26 cellular contexts compared by ENCODE assay signal in the genomic region with DNA sequence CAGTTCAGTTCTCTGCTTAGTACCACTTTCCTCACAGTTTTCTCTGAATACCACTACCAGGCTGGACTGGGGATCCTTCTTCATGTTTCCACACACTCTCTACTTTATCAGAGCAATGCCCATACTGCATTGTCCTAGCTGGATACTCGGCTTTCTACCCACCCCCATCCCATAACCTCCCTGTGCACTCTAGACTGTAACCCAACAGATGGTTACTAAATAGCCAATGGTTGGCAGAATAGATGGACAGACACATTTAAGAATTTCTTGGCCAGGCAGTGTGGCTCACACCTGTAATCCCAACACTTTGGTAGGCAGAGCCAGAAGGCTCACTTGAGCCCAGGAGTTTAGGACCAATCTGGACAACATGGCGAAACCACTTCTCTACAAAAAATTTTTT. TPM values are rescaled to one million over a fixed set of nuclear protein-coding genes. Genes with fewer than 3 reads are reported as not detected.
A peak's percentile ranks its signal among the peaks of the same experiment; 100 is the strongest.
DNase-seq lines count a peak whose midpoint lies in the region; ATAC-seq, FAIRE-seq and TF ChIP-seq lines count a peak whose summit lies in the region.
"Had no signal": no experiment of that assay in that cellular context is flagged by ENCODE, and none has a peak within 500 bp of the region (broad histone marks: within the 10 kb centered on the region; RNA-seq: fewer than 3 reads in every experiment).

No MANE protein-coding gene starts in this region.

- H3K9ac ChIP-seq in liver (ENCODE audit: low read depth in 1 of 2, low read length in 2 of 2) (no peak overlapping the region), HepG2 (ENCODE audit: insufficient read depth, low read depth, low read length) (no peak overlapping the region)
- H3K9ac ChIP-seq: BLaER1 treated with 17β-estradiol and CSF1 and Interleukin-3, amounts not matched to agents 10 nM and 100 nM; GM23248 had no signal

- TF ChIP-seq EP300 in HepG2 (IDR thresholded peaks at IDR 0.05; ENCODE audit: low read depth in 2 of 2, low read length in 2 of 2) (no peak), HepG2 (CRISPR knock-in tag; IDR thresholded peaks at IDR 0.05; ENCODE audit: borderline replicate concordance) (no peak)

- no peak overlapping the region for H3K4me2 ChIP-seq in HepG2 (ENCODE audit: low read depth, low read length)
- H3K4me2 ChIP-seq: A549 had no signal

- H3K27ac ChIP-seq in liver (ENCODE audit: low read depth in 1 of 2, low read length in 2 of 2) = no peak overlapping the region
- no peak overlapping the region for H3K27ac ChIP-seq in HepG2 (ENCODE audit: extremely low read length, insufficient read depth, low read length)
- H3K27ac ChIP-seq in psoas muscle = peak overlapping the region; percentile 39
- H3K27ac ChIP-seq in foreskin keratinocyte = no peak overlapping the region
- H3K27ac ChIP-seq: A549; BLaER1 treated with 17β-estradiol and CSF1 and Interleukin-3, amounts not matched to agents 10 nM and 100 nM; GM23248 had no signal

- DNase-seq in HepG2 (ENCODE audit: low spot score) (no peak), left lobe of liver (ENCODE audit: low spot score) (no peak), psoas muscle (no peak), foreskin keratinocyte (no peak), activated gamma-delta T cell treated with Interleukin-2 at 50 U/mL for 16 hours (no peak)
- DNase-seq: 8988T; ACHN; AML-193; BE2C; CD4-positive, alpha-beta T cell; CD8-positive, alpha-beta memory T cell; DMS 273 treated with DMSO at 0.1 percent for 48 hours; DMS79; EL; GDM1; GM23248; H9 had no signal

- no peaks in the 10 kb centered on the region for H4K20me1 ChIP-seq in HepG2 (ENCODE audit: insufficient read depth, low read length)

- in situ Hi-C loops in HepG2 (cut with HindIII; ENCODE audit: extremely low pct_ligation_motif_present, low pct_unique_long_range_greater_than_20kb) = no loop called here

- CTCF ChIA-PET in HepG2 (lab: Yijun Ruan, JAX; ENCODE audit: low intra/inter-chr PET ratio, low total read pairs) = no interaction called here

- peaks cover 64% of the 10 kb centered on the region for H3K79me2 ChIP-seq in HepG2 (ENCODE audit: insufficient read depth, low read length)

- H3K4me1 ChIP-seq in liver (ENCODE audit: control insufficient read depth in 4 of 4, insufficient read depth in 4 of 4, low read length in 3 of 4) (peaks cover 2 to 19% (median 4%) of the 10 kb centered on the region in 4 donors), HepG2 (ENCODE audit: insufficient read depth, low read length) (peaks cover 24% of the 10 kb centered on the region), psoas muscle (peaks cover 16% of the 10 kb centered on the region), foreskin keratinocyte (no peaks in the 10 kb centered on the region)
- H3K4me1 ChIP-seq: A549, BE2C had no signal

- H2AFZ ChIP-seq in HepG2 (ENCODE audit: low read length) = no peak overlapping the region
- H2AFZ ChIP-seq: GM23248 had no signal

- H3K36me3 ChIP-seq in liver (ENCODE audit: control insufficient read depth in 4 of 4, insufficient read depth in 3 of 4, low read depth in 1 of 4, low read length in 3 of 4) = peaks cover 0 to 2% (median 1%) of the 10 kb centered on the region in 4 donors
- H3K36me3 ChIP-seq in HepG2 (replicated peaks in 1 of 2; ENCODE audit: control insufficient read depth in 1 of 2, insufficient read depth in 2 of 2, low read length in 2 of 2) = peaks cover 10 to 33% of the 10 kb centered on the region in 2 experiments
- H3K36me3 ChIP-seq in psoas muscle (ENCODE audit: insufficient read depth in 1 of 2, low read depth in 1 of 2) = peaks cover 0 to 19% of the 10 kb centered on the region in 2 donors

- TF ChIP-seq RAD21 in liver (IDR thresholded peaks at IDR 0.05) (peak in 1 of 2 donors; percentile 35), HepG2 (CRISPR knock-in tag; IDR thresholded peaks at IDR 0.05) (no peak)

- H3K4me3 ChIP-seq in liver (ENCODE audit: low read depth in 1 of 3, low read length in 3 of 3) (no peak overlapping the region), HepG2 (replicated peaks in 1 of 3; ENCODE audit: insufficient read depth in 1 of 3, low read depth in 2 of 3, low read length in 3 of 3) (no peak overlapping the region), psoas muscle (no peak overlapping the region)
- H3K4me3 ChIP-seq: A549; BLaER1 treated with 17β-estradiol and CSF1 and Interleukin-3, amounts not matched to agents 10 nM and 100 nM; GM12878; GM23248 had no signal

- intact Hi-C loops in HepG2 (cut with micrococcal nuclease; ENCODE audit: unreplicated experiment) = no loop called here
- intact Hi-C loops in psoas muscle (cut with DNase I) = no loop called here

- no peaks in the 10 kb centered on the region for H3K9me3 ChIP-seq in liver (ENCODE audit: control insufficient read depth in 4 of 4, low read length in 3 of 4)
- H3K9me3 ChIP-seq in HepG2 (ENCODE audit: low read length) = no peaks in the 10 kb centered on the region
- H3K9me3 ChIP-seq in psoas muscle = no peaks in the 10 kb centered on the region
- H3K9me3 ChIP-seq: A549, BE2C had no signal

- TF ChIP-seq CTCF in liver (IDR thresholded peaks at IDR 0.05; ENCODE audit: low read depth, low read length, missing input control) = no peak
- no peak for TF ChIP-seq CTCF in HepG2 (CRISPR knock-in tag; IDR thresholded peaks at IDR 0.05)
- TF ChIP-seq CTCF in psoas muscle (IDR thresholded peaks at IDR 0.05) = no peak
- TF ChIP-seq CTCF in foreskin keratinocyte (conservative IDR thresholded peaks at IDR 0.05) = no peak

- POLR2A ChIA-PET in HepG2 (lab: Yijun Ruan, JAX) = interaction anchor here (0.5 to 1.2 kb wide), 2 partner anchors 15 to 21 kb away, joined by 3 to 4 read pairs; no protein-coding TSS in a partner anchor

- ATAC-seq in HepG2 (no peak), left lobe of liver (peak; percentile 93), psoas muscle (no peak), foreskin keratinocyte (no peak), HG03175 (IDR thresholded peaks at IDR 0.05; ENCODE audit: unreplicated experiment) (no peak)
- ATAC-seq: A549, GM12878, HCT116 had no signal

- no peak for FAIRE-seq in HepG2 (lab: Jason Lieb, UNC)
- FAIRE-seq: A549, D721Med, GM12878, GM19239, H1 had no signal

- WGBS in liver = 19% methylated on average over 2 of the region's 2 CpGs
- WGBS in HepG2 (ENCODE audit: low lambda C conversion rate) = 47% methylated on average over 2 of the region's 2 CpGs
- WGBS in psoas muscle, 3 donors = 20 to 37% (median 25%) methylated on average over 2 of the region's 2 CpGs

- no TSS peak for BruUV-seq in HepG2 (replicated peaks; lab: Mats Ljungman, UMichigan)

- TF ChIP-seq POLR2A in HepG2 (IDR thresholded peaks at IDR 0.05; ENCODE audit: insufficient read depth in 1 of 2, low read depth in 2 of 2, low read length in 2 of 2) = no peak

- H3K27me3 ChIP-seq in liver (ENCODE audit: control insufficient read depth in 4 of 4, insufficient read depth in 4 of 4, low read length in 3 of 4) (no peaks in the 10 kb centered on the region), HepG2 (ENCODE audit: control insufficient read depth in 1 of 2, insufficient read depth in 2 of 2, low read length in 2 of 2) (no peaks in the 10 kb centered on the region), psoas muscle (ENCODE audit: insufficient read depth in 3 of 3, low read length in 2 of 3) (no peaks in the 10 kb centered on the region), foreskin keratinocyte (no peaks in the 10 kb centered on the region)
- H3K27me3 ChIP-seq: BE2C had no signal

TF ChIP-seq in liver, 16 proteins besides CTCF, POLR2A, EP300 and RAD21 (continues in another document):
- TF ChIP-seq, protein P1, sequence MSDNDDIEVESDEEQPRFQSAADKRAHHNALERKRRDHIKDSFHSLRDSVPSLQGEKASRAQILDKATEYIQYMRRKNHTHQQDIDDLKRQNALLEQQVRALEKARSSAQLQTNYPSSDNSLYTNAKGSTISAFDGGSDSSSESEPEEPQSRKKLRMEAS (IDR thresholded peaks at IDR 0.05) = no peak
- TF ChIP-seq JUND (IDR thresholded peaks at IDR 0.05) = no peak
- TF ChIP-seq YY1 (IDR thresholded peaks at IDR 0.05) = peak; percentile 27

TF ChIP-seq in HepG2, 621 proteins besides CTCF, POLR2A, EP300 and RAD21 (continues in another document):
- TF ChIP-seq ZNF337 (CRISPR knock-in tag; IDR thresholded peaks at IDR 0.05; ENCODE audit: borderline replicate concordance, low read depth) (no peak), SP4 (CRISPR knock-in tag; IDR thresholded peaks at IDR 0.05) (no peak)

RNA-seq across cellular contexts. Expression of a gene that starts 22.8 kb away (rescaled TPM):
- total RNA-seq in liver = 10 to 100 TPM; 29.3 to 38.9 TPM
- polyA plus RNA-seq in liver = 10 to 100 TPM; 11.7 to 14.1 TPM
- 42.2 and 65.9 TPM in 2 replicates for total RNA-seq in HepG2 (2016; rRNA removed; fragmentation: Illumina TruSeq; extraction: Trizol)
- total RNA-seq in HepG2 (2016; cell fraction: cytosol; rRNA removed; fragmentation: Illumina TruSeq; extraction: Trizol; ENCODE audit: low read depth) = 40.8 and 45.6 TPM in 2 replicates
- total RNA-seq in HepG2 (2016; cell fraction: insoluble cytoplasmic fraction; rRNA removed; fragmentation: Illumina TruSeq; extraction: Trizol) = 45.8 and 62.7 TPM in 2 replicates
- total RNA-seq in HepG2 (2016; cell fraction: membrane; rRNA removed; fragmentation: Illumina TruSeq; extraction: Trizol) = 28.2 and 29.4 TPM in 2 replicates
- total RNA-seq in HepG2 (2016; cell fraction: nucleus; rRNA removed; fragmentation: Illumina TruSeq; extraction: Trizol) = 78.0 and 81.7 TPM in 2 replicates
- polyA plus RNA-seq in HepG2 (2011; rRNA removed) = 29.5 and 31.8 TPM in 2 replicates
- polyA plus RNA-seq in HepG2 (2011; cell fraction: cytosol; rRNA removed) = 22.3 TPM in 2 replicates
- 79.7 and 82.1 TPM in 2 replicates for polyA plus RNA-seq in HepG2 (2011; cell fraction: nucleus; rRNA removed)
- polyA plus RNA-seq in HepG2 (2012) = 31.0 and 35.4 TPM in 2 replicates
- polyA plus RNA-seq in HepG2 (2016; cell fraction: cytosol; fragmentation: Illumina TruSeq; extraction: Trizol; ENCODE audit: low read depth) = 7.7 and 8.0 TPM in 2 replicates
- polyA plus RNA-seq in HepG2 (2016; cell fraction: insoluble cytoplasmic fraction; fragmentation: Illumina TruSeq; extraction: Trizol; ENCODE audit: low read depth) = 62.0 and 62.2 TPM in 2 replicates
- polyA plus RNA-seq in HepG2 (2016; cell fraction: membrane; fragmentation: Illumina TruSeq; extraction: Trizol; ENCODE audit: low read depth) = 11.5 and 12.3 TPM in 2 replicates
- 105 and 120 TPM in 2 replicates for polyA plus RNA-seq in HepG2 (2016; cell fraction: nucleus; fragmentation: Illumina TruSeq; extraction: Trizol; ENCODE audit: insufficient read depth, low read depth)
- 47.2 and 114 TPM in 2 replicates for polyA minus RNA-seq in HepG2 (2011; rRNA and poly(A)+ RNA removed; ENCODE audit: low replicate concordance)
- polyA minus RNA-seq in HepG2 (2011; cell fraction: cytosol; rRNA and poly(A)+ RNA removed) = 17.3 and 18.9 TPM in 2 replicates
- polyA minus RNA-seq in HepG2 (2011; cell fraction: nucleus; rRNA and poly(A)+ RNA removed) = 106 and 114 TPM in 2 replicates
- total RNA-seq in left lobe of liver = 27.4 TPM
- total RNA-seq in psoas muscle = 10 to 100 TPM; 60.3 to 95.1 (median 73.3) TPM
- 10 to 100 TPM; 26.0 to 45.4 (median 40.9) TPM for polyA plus RNA-seq in psoas muscle
- total RNA-seq in foreskin keratinocyte = 44.5 and 46.0 TPM in 2 replicates
- 31.8 and 32.3 TPM in 2 replicates for polyA plus RNA-seq in foreskin keratinocyte
